Comparison of ENCODE assay signal across 10 cellular contexts in genomic region chr5:7876867-7877266, GRCh38. TPM values are rescaled to one million over a fixed set of nuclear protein-coding genes. Genes with fewer than 3 reads are reported as not detected.
A peak's percentile ranks its signal among the peaks of the same experiment; 100 is the strongest.
DNase-seq lines count a peak whose midpoint lies in the region; ATAC-seq and TF ChIP-seq lines count a peak whose summit lies in the region.
"Had no signal": no experiment of that assay in that cellular context is flagged by ENCODE, and none has a peak within 500 bp of the region (broad histone marks: within the 10 kb centered on the region; RNA-seq: fewer than 3 reads in every experiment).

No MANE protein-coding gene starts in this region.

- H3K27ac ChIP-seq in epithelial cell of prostate = peak overlapping the region; percentile 71
- H3K27ac ChIP-seq in colonic mucosa = no peak overlapping the region

- DNase-seq in Daoy (ENCODE audit: low read depth) (peak; percentile 65), epithelial cell of prostate (ENCODE audit: low read depth, low spot score) (peak; percentile 41), NCI-H2196 (lab: John Stamatoyannopoulos, UW; ENCODE audit: unreplicated experiment) (no peak), superior temporal gyrus (ENCODE audit: extremely low spot score) (no peak), posterior cingulate gyrus (no peak), colonic mucosa (no peak)
- DNase-seq: left ventricle myocardium superior, NCI-H2107 had no signal

- peaks cover 11% of the 10 kb centered on the region for H3K36me3 ChIP-seq in colonic mucosa

- H3K4me3 ChIP-seq in colonic mucosa = no peak overlapping the region

- H3K27me3 ChIP-seq in colonic mucosa = no peaks in the 10 kb centered on the region

- intact Hi-C loops in posterior cingulate gyrus (cut with DNase I) (no loop called here), colonic mucosa (cut with DNase I) (no loop called here)

- H3K4me1 ChIP-seq in colonic mucosa = peaks cover 8% of the 10 kb centered on the region

- ATAC-seq in GM21390 (IDR thresholded peaks at IDR 0.05; ENCODE audit: unreplicated experiment) = peak; percentile 52
- peak; percentile 40 for ATAC-seq in HG03571 (IDR thresholded peaks at IDR 0.05; ENCODE audit: unreplicated experiment)
- ATAC-seq: left ventricle myocardium superior had no signal

- no peak overlapping the region for H3K9ac ChIP-seq in colonic mucosa (ENCODE audit: low read depth in 2 of 2, low read length in 2 of 2)

- no peaks in the 10 kb centered on the region for H3K9me3 ChIP-seq in colonic mucosa

- TF ChIP-seq CTCF in colonic mucosa (IDR thresholded peaks at IDR 0.05) = no peak

RNA-seq across cellular contexts. Expression of gene MTRR, which starts 7.9 kb away (rescaled TPM):
- 27.1 and 40.7 TPM in 2 replicates for total RNA-seq in Daoy (2014; rRNA removed; shearing (Covaris generic))
- total RNA-seq in colonic mucosa = 10 to 100 TPM; 29.8 to 45.1 TPM

RNA-seq across cellular contexts. Expression of gene FASTKD3, which starts 8.0 kb away (rescaled TPM):
- 14.6 and 15.5 TPM in 2 replicates for total RNA-seq in Daoy (2014; rRNA removed; shearing (Covaris generic))
- 10 to 100 TPM; 11.4 to 12.2 TPM for total RNA-seq in colonic mucosa

RNA-seq across cellular contexts. Expression of gene CFAP90, which starts 25.9 kb away (rescaled TPM):
- 0.18 TPM in 1 of 2 replicates, not detected in the other for total RNA-seq in Daoy (2014; rRNA removed; shearing (Covaris generic))
- total RNA-seq in colonic mucosa = not detected
- total RNA-seq: left ventricle myocardium superior had no signal

Comparison
In these comparisons a context has a peak if more than half of its experiments do, and no peak if none do; other contexts are left out.
1. DNase-seq: peak in Daoy (single experiment) and epithelial cell of prostate (single experiment); none in NCI-H2196 (single experiment), superior temporal gyrus (single experiment), posterior cingulate gyrus (0 of 10) and colonic mucosa (single experiment).